22 cellular contexts compared by ENCODE assay signal in genomic region chr1:213135572-213135971, GRCh38.
DNase-seq lines count a peak whose midpoint lies in the region; ATAC-seq and TF ChIP-seq lines count a peak whose summit lies in the region.
"Had no signal": no experiment of that assay in that cellular context is flagged by ENCODE, and none has a peak within 500 bp of the region (broad histone marks: within the 10 kb centered on the region; RNA-seq: fewer than 3 reads in every experiment).

No MANE protein-coding gene starts in this region.

- no peak overlapping the region for H4K91ac ChIP-seq in trophoblast cell (ENCODE audit: low read depth, low read length)

- H3K27ac ChIP-seq in PC-3 (ENCODE audit: low read length) (no peak overlapping the region), fibroblast of lung (ENCODE audit: insufficient read depth, low read length) (no peak overlapping the region), trophoblast cell (ENCODE audit: low read depth, low read length) (peak overlapping the region; percentile 65)
- H3K27ac ChIP-seq: C4-2B, right atrium auricular region, thoracic aorta had no signal

- H3K9me2 ChIP-seq in PC-3 (replicated peaks; ENCODE audit: low read length): no peaks in the 10 kb centered on the region

- intact Hi-C loops in PC-3 (cut with micrococcal nuclease): no loop called here

- no peaks in the 10 kb centered on the region for H3K9me3 Mint-ChIP-seq in type B pancreatic cell

- no peaks in the 10 kb centered on the region for H3K27me3 ChIP-seq in PC-3 (ENCODE audit: low read length)
- H3K27me3 ChIP-seq in fibroblast of lung (ENCODE audit: control insufficient read depth, insufficient read depth, low read length): no peaks in the 10 kb centered on the region
- no peaks in the 10 kb centered on the region for H3K27me3 ChIP-seq in trophoblast cell (ENCODE audit: insufficient read depth, low read length)
- H3K27me3 ChIP-seq: right atrium auricular region had no signal

- H3K36me3 ChIP-seq in PC-3 (ENCODE audit: low read depth, low read length): no peaks in the 10 kb centered on the region
- H3K36me3 ChIP-seq in fibroblast of lung (ENCODE audit: control insufficient read depth, insufficient read depth, low read length): no peaks in the 10 kb centered on the region
- H3K36me3 ChIP-seq in trophoblast cell (ENCODE audit: control insufficient read depth in 1 of 2, insufficient read depth in 2 of 2, low read length in 2 of 2): no peaks in the 10 kb centered on the region
- H3K36me3 ChIP-seq: right atrium auricular region, thoracic aorta had no signal

- no peak overlapping the region for H3K4ac ChIP-seq in trophoblast cell (ENCODE audit: low read depth, low read length)

- no peak overlapping the region for H3K23ac ChIP-seq in trophoblast cell (ENCODE audit: low read length)

- no peak overlapping the region for H3K18ac ChIP-seq in trophoblast cell (ENCODE audit: low read length)

- peaks cover 2% of the 10 kb centered on the region for H3K79me1 ChIP-seq in trophoblast cell (ENCODE audit: low read length)

- no peak overlapping the region for H2BK120ac ChIP-seq in trophoblast cell (ENCODE audit: insufficient read depth, low read length, poor library complexity)

- H2BK12ac ChIP-seq in trophoblast cell (ENCODE audit: low read length): no peak overlapping the region

- H3K4me3 Mint-ChIP-seq in type B pancreatic cell: no peak overlapping the region
- H3K4me3 Mint-ChIP-seq: IgD-negative memory B cell; nephron progenitor cell; T-helper 1 cell treated with Interleukin-12 subunit alpha and Interleukin-12 subunit beta and Interleukin-4 antibody, amounts not matched to agents 30 μg/mL and 1 μg/mL, for 36 hours had no signal

- H4K20me1 ChIP-seq in PC-3 (ENCODE audit: low read length) (no peaks in the 10 kb centered on the region), fibroblast of lung (ENCODE audit: control insufficient read depth, extremely low read depth, insufficient read depth, low read length) (no peaks in the 10 kb centered on the region)

- peaks cover 8% of the 10 kb centered on the region for H3K4me1 Mint-ChIP-seq in type B pancreatic cell (ENCODE audit: unreplicated experiment)

- peak; percentile 62 for ATAC-seq in PC-3

- peaks cover 4% of the 10 kb centered on the region for H3K36me3 Mint-ChIP-seq in type B pancreatic cell

- no peak overlapping the region for H4K8ac ChIP-seq in trophoblast cell (ENCODE audit: low read depth, low read length)

- H3K4me1 ChIP-seq in PC-3 (ENCODE audit: insufficient read depth, low read length) (peaks cover 6% of the 10 kb centered on the region; the same call in 1 of the 2 replicates), fibroblast of lung (ENCODE audit: control insufficient read depth, extremely low read depth, insufficient read depth, low read length) (no peaks in the 10 kb centered on the region), trophoblast cell (ENCODE audit: control insufficient read depth in 1 of 2, insufficient read depth in 2 of 2, low read length in 2 of 2) (peaks cover 0 to 3% of the 10 kb centered on the region in 2 experiments)

- no TSS peak for BruUV-seq in PC-3 (replicated peaks; lab: Mats Ljungman, UMichigan)

- H3K14ac ChIP-seq in trophoblast cell (ENCODE audit: low read length): no peak overlapping the region

- H3K9me3 ChIP-seq in PC-3 (ENCODE audit: low read length): no peaks in the 10 kb centered on the region
- no peaks in the 10 kb centered on the region for H3K9me3 ChIP-seq in fibroblast of lung (ENCODE audit: control insufficient read depth, insufficient read depth, low read depth, low read length)
- H3K9me3 ChIP-seq in trophoblast cell (ENCODE audit: insufficient read depth, low read depth, low read length): no peaks in the 10 kb centered on the region
- H3K9me3 ChIP-seq: right atrium auricular region, thoracic aorta had no signal

- H2AFZ ChIP-seq in PC-3 (ENCODE audit: low read length) (no peak overlapping the region), fibroblast of lung (ENCODE audit: low read length) (no peak overlapping the region), trophoblast cell (ENCODE audit: insufficient read depth, low read length, poor library complexity) (no peak overlapping the region)

- H3K9ac ChIP-seq in PC-3 (ENCODE audit: low read length) (no peak overlapping the region), fibroblast of lung (ENCODE audit: insufficient read depth, low read length) (no peak overlapping the region), trophoblast cell (ENCODE audit: low read length) (no peak overlapping the region)

- no peak overlapping the region for H3K27ac Mint-ChIP-seq in type B pancreatic cell
- H3K27ac Mint-ChIP-seq: T-helper 1 cell treated with Interleukin-12 subunit alpha and Interleukin-12 subunit beta and Interleukin-4 antibody, amounts not matched to agents 30 μg/mL and 1 μg/mL, for 36 hours had no signal

- no peak overlapping the region for H3K4me3 ChIP-seq in PC-3 (ENCODE audit: low read length)
- H3K4me3 ChIP-seq in fibroblast of lung (replicated peaks in 1 of 4; ENCODE audit: control extremely low read depth in 1 of 4, insufficient read depth in 1 of 4, low read depth in 3 of 4, low read length in 4 of 4): no peak overlapping the region
- H3K4me3 ChIP-seq in trophoblast cell (ENCODE audit: low read depth, low read length): no peak overlapping the region
- H3K4me3 ChIP-seq: right atrium auricular region, thoracic aorta had no signal

- H4K12ac ChIP-seq in trophoblast cell (ENCODE audit: low read depth, low read length): no peak overlapping the region

- no peak overlapping the region for H3K4me2 ChIP-seq in PC-3 (ENCODE audit: low read length)
- no peak overlapping the region for H3K4me2 ChIP-seq in fibroblast of lung (ENCODE audit: extremely low read depth, insufficient read depth, low read length)
- H3K4me2 ChIP-seq in trophoblast cell (ENCODE audit: low read length): no peak overlapping the region

- H2AK5ac ChIP-seq in trophoblast cell (ENCODE audit: low read length): no peak overlapping the region

- no peak for TF ChIP-seq CTCF in PC-3 (conservative IDR thresholded peaks at IDR 0.05; ENCODE audit: low read depth, low read length)
- TF ChIP-seq CTCF in fibroblast of lung (conservative IDR thresholded peaks at IDR 0.05 in 1 of 2, IDR thresholded peaks at IDR 0.05 in 1 of 2; ENCODE audit: low read depth in 1 of 2, low read length in 2 of 2): no peak
- TF ChIP-seq CTCF in type B pancreatic cell (conservative IDR thresholded peaks at IDR 0.05): no peak

- POLR2A ChIA-PET in PC-3 (lab: Charles Lee; ENCODE audit: unreplicated experiment): no interaction called here

- DNase-seq in GM03348 (ENCODE audit: low spot score): peak; percentile 46
- peak; percentile 27 for DNase-seq in PC-3
- peak; percentile 36 to 41 for DNase-seq in fibroblast of lung (ENCODE audit: low read depth in 2 of 2)
- DNase-seq in trophoblast cell: no peak
- DNase-seq in SW480 (ENCODE audit: low spot score): no peak
- no peak for DNase-seq in middle frontal gyrus (ENCODE audit: extremely low spot score, low spot score)
- DNase-seq in NCI-H128 (lab: John Stamatoyannopoulos, UW; ENCODE audit: unreplicated experiment): no peak
- DNase-seq in type B pancreatic cell (ENCODE audit: extremely low spot score, unreplicated experiment): no peak
- DNase-seq: activated gamma-delta T cell; DMS79 treated with DMSO at 0.1 percent for 48 hours; H7; mammary epithelial cell; MV-4-11; nephron progenitor cell; NK-92 treated with Interleukin-12 subunit alpha and Interleukin-12 subunit beta, amount 100 ng/mL, for 24 hours; stimulated activated CD4-positive, alpha-beta T cell treated with anti-CD3 and anti-CD28 coated beads, Interleukin-2, amount 100 ng/mL, for 48 hours; stimulated activated CD8-positive, alpha-beta memory T cell treated with anti-CD3 and anti-CD28 coated beads, Interleukin-4, amount 100 ng/mL, for 48 hours had no signal

- CTCF ChIA-PET in PC-3 (lab: Charles Lee): no interaction called here

- no peaks in the 10 kb centered on the region for H3F3A ChIP-seq in PC-3 (ENCODE audit: low read length, unreplicated experiment)

- H3K27me3 Mint-ChIP-seq in type B pancreatic cell: no peaks in the 10 kb centered on the region
- H3K27me3 Mint-ChIP-seq: IgD-negative memory B cell had no signal

- H3K79me2 ChIP-seq in PC-3 (ENCODE audit: low read length) (no peaks in the 10 kb centered on the region), fibroblast of lung (ENCODE audit: control insufficient read depth, insufficient read depth, low read length) (no peaks in the 10 kb centered on the region), trophoblast cell (ENCODE audit: control insufficient read depth, insufficient read depth, low read length, poor library complexity) (no peaks in the 10 kb centered on the region)

- H2BK5ac ChIP-seq in trophoblast cell (ENCODE audit: low read depth, low read length, poor library complexity): no peak overlapping the region

Comparison
In these comparisons a context has a peak if more than half of its experiments do, and no peak if none do; other contexts are left out.
1. DNase-seq: peak in GM03348 (single experiment), PC-3 (single experiment) and fibroblast of lung (2 of 2); none in trophoblast cell (0 of 2), SW480 (single experiment), middle frontal gyrus (single experiment), NCI-H128 (single experiment) and type B pancreatic cell (single experiment).